ENCODE assay signal across 8 cellular contexts in the genomic region with DNA sequence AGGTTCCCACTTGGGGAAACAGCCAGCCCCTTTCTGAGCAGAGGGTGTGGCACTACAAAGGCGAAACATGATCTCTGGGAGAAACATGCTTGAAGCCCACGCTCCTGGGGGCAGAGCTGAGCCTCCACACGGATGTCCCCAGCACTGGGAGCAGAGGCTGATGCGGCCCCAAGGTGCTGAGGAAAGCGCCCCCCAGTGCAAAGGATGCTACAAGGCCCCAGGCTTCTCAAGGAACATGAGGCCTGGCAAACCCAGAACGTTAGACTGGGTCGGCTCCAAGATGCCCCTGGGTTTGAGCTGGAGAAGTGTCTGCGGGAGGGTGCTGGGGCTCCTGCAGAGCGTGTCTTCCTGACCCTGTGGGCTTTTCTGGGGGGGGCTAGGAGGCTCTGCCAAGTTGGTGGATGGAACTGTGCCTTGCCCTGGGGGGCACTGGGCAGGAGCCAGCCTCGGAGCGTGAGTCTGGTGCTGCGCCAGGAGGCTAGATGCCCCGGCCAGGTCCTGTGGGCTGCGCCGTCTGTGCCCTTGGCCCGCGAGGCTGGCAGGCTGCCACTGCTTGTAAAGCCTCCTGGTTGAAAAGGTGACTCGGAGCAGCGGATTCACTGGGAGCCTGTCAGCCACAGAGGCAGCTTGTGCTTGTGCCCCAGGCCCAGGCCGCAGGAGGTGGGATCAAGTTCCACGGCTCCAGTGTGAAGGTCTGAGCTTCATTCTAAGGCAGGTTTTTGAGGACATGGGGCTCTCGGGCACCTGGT. TPM values are rescaled to one million over a fixed set of nuclear protein-coding genes. Genes with fewer than 3 reads are reported as not detected.
DNase-seq lines count a peak whose midpoint lies in the region; ATAC-seq, FAIRE-seq and TF ChIP-seq lines count a peak whose summit lies in the region.

No MANE protein-coding gene starts in this region.

- H3K4me3 Mint-ChIP-seq in HFFc6, result peak overlapping the region; percentile 41; the same call in 1 of the 2 replicates

- peaks cover 15% of the 10 kb centered on the region for H3K4me1 ChIP-seq in parathyroid adenoma

- no peaks in the 10 kb centered on the region for H3K27me3 ChIP-seq in parathyroid adenoma (ENCODE audit: control insufficient read depth, insufficient read depth, low read length)

- FAIRE-seq in GM19239 (lab: Jason Lieb, UNC), result no peak

- H3K27ac ChIP-seq in parathyroid adenoma, result no peak overlapping the region

- H3K4me3 ChIP-seq in AG09309 (ENCODE audit: control insufficient read depth, low read depth, low read length) (no peak overlapping the region), parathyroid adenoma (ENCODE audit: low read depth, low read length) (no peak overlapping the region)

- H3K36me3 ChIP-seq in parathyroid adenoma (ENCODE audit: control insufficient read depth, insufficient read depth, low read length), result no peaks in the 10 kb centered on the region

- no peak overlapping the region for H3K4me2 ChIP-seq in parathyroid adenoma (ENCODE audit: low read length)

- H3K27ac Mint-ChIP-seq in HFFc6, result peak overlapping the region; percentile 53

- H3K36me3 Mint-ChIP-seq in HFFc6 (ENCODE audit: low read depth), result peaks cover 4% of the 10 kb centered on the region; the same call in 1 of the 2 replicates

- no peak overlapping the region for H3K9ac ChIP-seq in parathyroid adenoma

- H3K4me1 Mint-ChIP-seq in HFFc6 (ENCODE audit: low read depth), result peaks cover 62% of the 10 kb centered on the region

- no peaks in the 10 kb centered on the region for H3K27me3 Mint-ChIP-seq in HFFc6 (ENCODE audit: insufficient read depth)

- H3K79me2 ChIP-seq in parathyroid adenoma, result no peaks in the 10 kb centered on the region

- DNase-seq in AG09309 (ENCODE audit: low read depth) (no peak), HFFc6 (peak; percentile 47), SW480 (ENCODE audit: low spot score) (peak; percentile 73), fibroblast of gingiva (ENCODE audit: low read depth) (peak; percentile 38), GM20000 (ENCODE audit: low spot score) (no peak), GM19239 (ENCODE audit: insufficient read length, low spot score) (no peak)

- peak overlapping the region; percentile 70 for H2AFZ ChIP-seq in parathyroid adenoma

- H3K9me3 ChIP-seq in parathyroid adenoma (ENCODE audit: control insufficient read depth, low read length), result no peaks in the 10 kb centered on the region

- peak; percentile 9 for TF ChIP-seq CTCF in AG09309 (IDR thresholded peaks at IDR 0.05; ENCODE audit: control insufficient read depth, insufficient read depth, low read depth, low read length, missing control alignments)
- peak; percentile 30 for TF ChIP-seq CTCF in HFFc6 (IDR thresholded peaks at IDR 0.05)
- TF ChIP-seq CTCF in parathyroid adenoma (IDR thresholded peaks at IDR 0.05), result no peak
- TF ChIP-seq CTCF in GM20000 (IDR thresholded peaks at IDR 0.05; ENCODE audit: extremely low read depth, missing control alignments), result no peak

- H3K9me3 Mint-ChIP-seq in HFFc6, result no peaks in the 10 kb centered on the region

- ATAC-seq in GM18909 (IDR thresholded peaks at IDR 0.05; ENCODE audit: poor library complexity, unreplicated experiment), result no peak

RNA-seq across cellular contexts. Expression of a gene that starts 8.1 kb away (rescaled TPM):
- 10 to 100 TPM; 31.8 to 46.4 (median 41.3) TPM for total RNA-seq in HFFc6 (2021; fragmentation: NEBNext Ultra II Directional; extraction: Animal tissue kit (Norgen Biotek cat#: 25700))

Comparison
In these comparisons a context has a peak if more than half of its experiments do, and no peak if none do; other contexts are left out.
1. DNase-seq: peak in HFFc6 (single experiment), SW480 (single experiment) and fibroblast of gingiva (single experiment); none in AG09309 (single experiment), GM20000 (single experiment) and GM19239 (single experiment).
2. CTCF ChIP-seq: peak in AG09309 (single experiment) and HFFc6 (single experiment); none in parathyroid adenoma (single experiment) and GM20000 (single experiment).